ENCODE assay signal across 1 cellular context in genomic region chr6:17178754-17179153, GRCh38.
TF ChIP-seq lines count a peak whose summit lies in the region.

No MANE protein-coding gene starts in this region.

TF ChIP-seq in SK-N-SH treated with all-trans-retinoic acid at 6 μM for 48 hours, 23 proteins besides CTCF, POLR2A, EP300 and RAD21 (continued from another document):
- TF ChIP-seq, protein P1, sequence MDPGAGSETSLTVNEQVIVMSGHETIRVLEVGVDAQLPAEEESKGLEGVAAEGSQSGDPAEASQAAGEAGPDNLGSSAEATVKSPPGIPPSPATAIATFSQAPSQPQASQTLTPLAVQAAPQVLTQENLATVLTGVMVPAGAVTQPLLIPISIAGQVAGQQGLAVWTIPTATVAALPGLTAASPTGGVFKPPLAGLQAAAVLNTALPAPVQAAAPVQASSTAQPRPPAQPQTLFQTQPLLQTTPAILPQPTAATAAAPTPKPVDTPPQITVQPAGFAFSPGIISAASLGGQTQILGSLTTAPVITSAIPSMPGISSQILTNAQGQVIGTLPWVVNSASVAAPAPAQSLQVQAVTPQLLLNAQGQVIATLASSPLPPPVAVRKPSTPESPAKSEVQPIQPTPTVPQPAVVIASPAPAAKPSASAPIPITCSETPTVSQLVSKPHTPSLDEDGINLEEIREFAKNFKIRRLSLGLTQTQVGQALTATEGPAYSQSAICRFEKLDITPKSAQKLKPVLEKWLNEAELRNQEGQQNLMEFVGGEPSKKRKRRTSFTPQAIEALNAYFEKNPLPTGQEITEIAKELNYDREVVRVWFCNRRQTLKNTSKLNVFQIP (CRISPR knock-in tag; IDR thresholded peaks at IDR 0.05; ENCODE audit: borderline replicate concordance, low read depth): no peak
- TF ChIP-seq, protein P2, sequence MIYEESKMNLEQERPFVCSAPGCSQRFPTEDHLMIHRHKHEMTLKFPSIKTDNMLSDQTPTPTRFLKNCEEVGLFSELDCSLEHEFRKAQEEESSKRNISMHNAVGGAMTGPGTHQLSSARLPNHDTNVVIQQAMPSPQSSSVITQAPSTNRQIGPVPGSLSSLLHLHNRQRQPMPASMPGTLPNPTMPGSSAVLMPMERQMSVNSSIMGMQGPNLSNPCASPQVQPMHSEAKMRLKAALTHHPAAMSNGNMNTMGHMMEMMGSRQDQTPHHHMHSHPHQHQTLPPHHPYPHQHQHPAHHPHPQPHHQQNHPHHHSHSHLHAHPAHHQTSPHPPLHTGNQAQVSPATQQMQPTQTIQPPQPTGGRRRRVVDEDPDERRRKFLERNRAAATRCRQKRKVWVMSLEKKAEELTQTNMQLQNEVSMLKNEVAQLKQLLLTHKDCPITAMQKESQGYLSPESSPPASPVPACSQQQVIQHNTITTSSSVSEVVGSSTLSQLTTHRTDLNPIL (CRISPR knock-in tag; IDR thresholded peaks at IDR 0.05; ENCODE audit: low read depth): no peak
- no peak for TF ChIP-seq RARB (CRISPR knock-in tag; IDR thresholded peaks at IDR 0.05)
- no peak for TF ChIP-seq ISL1 (CRISPR knock-in tag; IDR thresholded peaks at IDR 0.05)
- no peak for TF ChIP-seq OSR1 (CRISPR knock-in tag; IDR thresholded peaks at IDR 0.05)
- TF ChIP-seq TOX (CRISPR knock-in tag; IDR thresholded peaks at IDR 0.05; ENCODE audit: borderline replicate concordance): no peak
- no peak for TF ChIP-seq ZNF8 (CRISPR knock-in tag; IDR thresholded peaks at IDR 0.05)
- no peak for TF ChIP-seq ZC3H10 (CRISPR knock-in tag; IDR thresholded peaks at IDR 0.05)
- TF ChIP-seq SNAI2 (CRISPR knock-in tag; IDR thresholded peaks at IDR 0.05): no peak
